Comparison of ENCODE assay signal across 22 cellular contexts in genomic region chr9:107314763-107315162, GRCh38.
"Had no signal": no experiment of that assay in that cellular context is flagged by ENCODE, and none has a peak within 500 bp of the region (broad histone marks: within the 10 kb centered on the region; RNA-seq: fewer than 3 reads in every experiment).

No MANE protein-coding gene starts in this region.

- H3K27ac ChIP-seq: adrenal gland, dorsolateral prefrontal cortex, ovary, psoas muscle, right atrium auricular region, stomach, suprapubic skin, tibial nerve had no signal

- H3K36me3 Mint-ChIP-seq: natural killer cell had no signal

- H3K27ac Mint-ChIP-seq: activated T-helper 2 cell treated with anti-CD3 and anti-CD28 coated beads, Interferon-gamma antibody, Interleukin-2, Interleukin-4, amounts not matched to agents 10 μg/mL and 5 μg/mL and 100 μg/mL, durations not matched to agents 14 hours and 24 hours and 36 hours had no signal

- H3K4me3 ChIP-seq: adrenal gland, dorsolateral prefrontal cortex, lung, ovary, psoas muscle, right atrium auricular region, stomach, suprapubic skin, tibial nerve had no signal

- H3K9me3 ChIP-seq: adrenal gland, ovary, psoas muscle, right atrium auricular region, stomach, suprapubic skin, tibial nerve had no signal

- H3K9me3 Mint-ChIP-seq: activated T-helper 2 cell treated with anti-CD3 and anti-CD28 coated beads, Interferon-gamma antibody, Interleukin-2, Interleukin-4, amounts not matched to agents 10 μg/mL and 5 μg/mL and 100 μg/mL, durations not matched to agents 14 hours and 24 hours and 36 hours; effector memory CD8-positive, alpha-beta T cell; natural killer cell had no signal

- H3K4me1 ChIP-seq: suprapubic skin had no signal

- ATAC-seq: effector memory CD8-positive, alpha-beta T cell; esophagus mucosa; left lobe of liver; natural killer cell; psoas muscle had no signal

- H3K27me3 Mint-ChIP-seq: activated CD4-positive, alpha-beta T cell treated with anti-CD3 and anti-CD28 coated beads, Interleukin-2, amount 10 ng/mL, durations not matched to agents 24 days and 14 days; effector memory CD8-positive, alpha-beta T cell had no signal

- H3K4me3 Mint-ChIP-seq: activated CD4-positive, alpha-beta T cell treated with anti-CD3 and anti-CD28 coated beads, Interleukin-2, amount 10 ng/mL, durations not matched to agents 24 days and 14 days; effector memory CD8-positive, alpha-beta T cell; natural killer cell had no signal

- H3K36me3 ChIP-seq: ovary had no signal

- DNase-seq: activated CD4-positive, alpha-beta T cell treated with anti-CD3 and anti-CD28 coated beads, Interleukin-2, amount 10 ng/mL, durations not matched to agents 24 days and 14 days; activated naive CD4-positive, alpha-beta T cell; activated T-cell treated with anti-CD3 and anti-CD28 coated beads, Interleukin-2, amount 50 U/mL, for 1 hour; adrenal gland; central memory CD4-positive, alpha-beta T cell; dorsolateral prefrontal cortex; effector memory CD8-positive, alpha-beta T cell; foreskin melanocyte; natural killer cell; ovary; psoas muscle; stimulated activated CD4-positive, alpha-beta T cell treated with anti-CD3 and anti-CD28 coated beads, Interleukin-12 subunit alpha, Interleukin-12 subunit beta, amount 100 ng/mL, for 4 hours; stimulated activated CD4-positive, alpha-beta T cell treated with anti-CD3 and anti-CD28 coated beads, Interleukin-4, amount 100 ng/mL, for 4 hours; stomach; T-helper 2 cell had no signal

- H3K27me3 ChIP-seq: adrenal gland, dorsolateral prefrontal cortex, ovary, right atrium auricular region, stomach, suprapubic skin, tibial nerve had no signal
